8 cellular contexts compared by ENCODE assay signal in the genomic region with DNA sequence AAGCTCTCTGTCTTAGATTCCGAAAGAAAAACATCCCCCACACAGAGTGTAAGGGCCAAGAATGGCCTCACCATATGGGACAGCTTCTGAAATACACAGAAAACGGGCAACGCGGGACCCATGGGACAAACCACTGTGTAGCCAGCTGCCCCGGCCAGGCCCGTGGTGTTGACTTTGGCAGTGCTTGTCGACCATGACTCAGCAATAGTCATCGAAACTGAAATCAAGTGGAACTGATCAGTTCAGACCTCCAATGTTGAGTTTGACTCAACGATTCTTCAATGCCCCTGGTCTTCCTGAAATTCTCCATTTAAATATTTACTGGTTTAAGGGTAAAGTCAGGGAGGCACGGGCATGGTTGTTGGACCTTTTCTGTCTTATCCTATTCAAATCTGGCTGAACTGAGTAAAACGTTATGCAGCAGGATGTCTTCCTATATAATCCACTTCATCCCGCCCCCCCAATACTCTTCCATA. TPM values are rescaled to one million over a fixed set of nuclear protein-coding genes. Genes with fewer than 3 reads are reported as not detected.
DNase-seq lines count a peak whose midpoint lies in the region; ATAC-seq, FAIRE-seq and TF ChIP-seq lines count a peak whose summit lies in the region.

No MANE protein-coding gene starts in this region.

- intact Hi-C loops in sigmoid colon (cut with DNase I), result no loop called here
- intact Hi-C loops in uterus (cut with DNase I; ENCODE audit: low total_unique reads), result no loop called here

- 25 to 64% methylated on average over 12 of the region's 12 CpGs for WGBS in sigmoid colon, 2 donors

- peak; percentile 62 for DNase-seq in GM04503 (ENCODE audit: low read depth)
- DNase-seq in RPMI8226, result peak; percentile 17
- peak; percentile 97 to 98 for DNase-seq in foreskin fibroblast
- peak; percentile 82 for DNase-seq in sigmoid colon
- DNase-seq in NCI-H1436 (lab: John Stamatoyannopoulos, UW), result no peak
- DNase-seq in uterus, result no peak
- DNase-seq in GM19239 (ENCODE audit: insufficient read length, low spot score), result no peak

- no peak for FAIRE-seq in GM19239 (lab: Jason Lieb, UNC)

- TF ChIP-seq CTCF in foreskin fibroblast (IDR thresholded peaks at IDR 0.05; ENCODE audit: low read depth, low read length), result no peak
- TF ChIP-seq CTCF in sigmoid colon (IDR thresholded peaks at IDR 0.05), result no peak
- TF ChIP-seq CTCF in uterus (IDR thresholded peaks at IDR 0.05), result no peak

- TF ChIP-seq POLR2A in sigmoid colon (IDR thresholded peaks at IDR 0.05) (no peak), uterus (IDR thresholded peaks at IDR 0.05) (no peak)

- H3K4me1 ChIP-seq in sigmoid colon (peaks cover 0 to 92% (median 71%) of the 10 kb centered on the region in 4 donors), uterus (no peaks in the 10 kb centered on the region)

- H3K4me3 ChIP-seq in foreskin fibroblast (ENCODE audit: low read depth in 1 of 2, low read length in 2 of 2) (no peak overlapping the region), sigmoid colon (no peak overlapping the region), uterus (no peak overlapping the region)

- no peak for TF ChIP-seq EP300 in sigmoid colon (IDR thresholded peaks at IDR 0.05)

- peak overlapping the region in 3 of 4 donors; percentile 34 to 48 (median 38) for H3K27ac ChIP-seq in sigmoid colon
- no peak overlapping the region for H3K27ac ChIP-seq in uterus

- H3K27me3 ChIP-seq in sigmoid colon (no peaks in the 10 kb centered on the region), uterus (no peaks in the 10 kb centered on the region)

- H3K36me3 ChIP-seq in sigmoid colon (no peaks in the 10 kb centered on the region), uterus (no peaks in the 10 kb centered on the region)

- no peak for ATAC-seq in HG03442 (IDR thresholded peaks at IDR 0.05; ENCODE audit: unreplicated experiment)

- no peaks in the 10 kb centered on the region for H3K9me3 ChIP-seq in sigmoid colon
- H3K9me3 ChIP-seq in uterus, result no peaks in the 10 kb centered on the region

RNA-seq across cellular contexts. Expression of gene ZFHX3, which starts 27.5 kb away (rescaled TPM):
- 10 to 100 TPM; 17.8 to 38.8 (median 19.1) TPM for total RNA-seq in sigmoid colon
- polyA plus RNA-seq in sigmoid colon, result 1 to 10 TPM in 2 of 3 donors, under 1 TPM in 1; 0.69 to 4.3 (median 1.2) TPM
- total RNA-seq in uterus, result 10 to 100 TPM in 3 of 4 donors, 1 to 10 TPM in 1; 9.1 to 34.0 (median 12.0) TPM

Comparison
In these comparisons a context has a peak if more than half of its experiments do, and no peak if none do; other contexts are left out.
1. DNase-seq: peak in GM04503 (single experiment), RPMI8226 (single experiment), foreskin fibroblast (2 of 2) and sigmoid colon (single experiment); none in NCI-H1436 (single experiment), uterus (0 of 2) and GM19239 (single experiment).
2. H3K27ac ChIP-seq: peak in sigmoid colon (3 of 4); none in uterus (0 of 2).